In genomic region chr17:69141802-69142472, GRCh38 we compare ENCODE assay signal across 8 cellular contexts. TPM values are rescaled to one million over a fixed set of nuclear protein-coding genes. Genes with fewer than 3 reads are reported as not detected.
DNase-seq lines count a peak whose midpoint lies in the region; ATAC-seq and TF ChIP-seq lines count a peak whose summit lies in the region.

A gene with protein sequence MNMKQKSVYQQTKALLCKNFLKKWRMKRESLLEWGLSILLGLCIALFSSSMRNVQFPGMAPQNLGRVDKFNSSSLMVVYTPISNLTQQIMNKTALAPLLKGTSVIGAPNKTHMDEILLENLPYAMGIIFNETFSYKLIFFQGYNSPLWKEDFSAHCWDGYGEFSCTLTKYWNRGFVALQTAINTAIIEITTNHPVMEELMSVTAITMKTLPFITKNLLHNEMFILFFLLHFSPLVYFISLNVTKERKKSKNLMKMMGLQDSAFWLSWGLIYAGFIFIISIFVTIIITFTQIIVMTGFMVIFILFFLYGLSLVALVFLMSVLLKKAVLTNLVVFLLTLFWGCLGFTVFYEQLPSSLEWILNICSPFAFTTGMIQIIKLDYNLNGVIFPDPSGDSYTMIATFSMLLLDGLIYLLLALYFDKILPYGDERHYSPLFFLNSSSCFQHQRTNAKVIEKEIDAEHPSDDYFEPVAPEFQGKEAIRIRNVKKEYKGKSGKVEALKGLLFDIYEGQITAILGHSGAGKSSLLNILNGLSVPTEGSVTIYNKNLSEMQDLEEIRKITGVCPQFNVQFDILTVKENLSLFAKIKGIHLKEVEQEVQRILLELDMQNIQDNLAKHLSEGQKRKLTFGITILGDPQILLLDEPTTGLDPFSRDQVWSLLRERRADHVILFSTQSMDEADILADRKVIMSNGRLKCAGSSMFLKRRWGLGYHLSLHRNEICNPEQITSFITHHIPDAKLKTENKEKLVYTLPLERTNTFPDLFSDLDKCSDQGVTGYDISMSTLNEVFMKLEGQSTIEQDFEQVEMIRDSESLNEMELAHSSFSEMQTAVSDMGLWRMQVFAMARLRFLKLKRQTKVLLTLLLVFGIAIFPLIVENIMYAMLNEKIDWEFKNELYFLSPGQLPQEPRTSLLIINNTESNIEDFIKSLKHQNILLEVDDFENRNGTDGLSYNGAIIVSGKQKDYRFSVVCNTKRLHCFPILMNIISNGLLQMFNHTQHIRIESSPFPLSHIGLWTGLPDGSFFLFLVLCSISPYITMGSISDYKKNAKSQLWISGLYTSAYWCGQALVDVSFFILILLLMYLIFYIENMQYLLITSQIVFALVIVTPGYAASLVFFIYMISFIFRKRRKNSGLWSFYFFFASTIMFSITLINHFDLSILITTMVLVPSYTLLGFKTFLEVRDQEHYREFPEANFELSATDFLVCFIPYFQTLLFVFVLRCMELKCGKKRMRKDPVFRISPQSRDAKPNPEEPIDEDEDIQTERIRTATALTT (N-terminal part only) (minus strand): TSS chr17:69141895. CDS start chr17:69140703, 1,192 bp downstream.

- 39 to 51% (median 42%) methylated on average over 4 of the region's 4 CpGs for WGBS in adipose tissue, 3 donors
- 40 to 57% (median 41%) methylated on average over 4 of the region's 4 CpGs for WGBS in psoas muscle, 3 donors

- intact Hi-C loops in Right ventricle myocardium inferior (cut with DNase I) (no loop called here), psoas muscle (cut with DNase I) (no loop called here)

- ATAC-seq in Right ventricle myocardium inferior (peak; percentile 92), psoas muscle (peak in 3 of 4 donors; percentile 43 to 79 (median 58)), HG03354 (IDR thresholded peaks at IDR 0.05; ENCODE audit: poor library complexity, severe bottlenecking, unreplicated experiment) (no peak), GM19463 (IDR thresholded peaks at IDR 0.05; ENCODE audit: unreplicated experiment) (no peak)

- no peaks in the 10 kb centered on the region for H3K9me3 ChIP-seq in psoas muscle

- peaks cover 5% of the 10 kb centered on the region for H3K4me1 ChIP-seq in psoas muscle

- TF ChIP-seq CTCF in AG09309 (IDR thresholded peaks at IDR 0.05; ENCODE audit: control insufficient read depth, insufficient read depth, low read depth, low read length, missing control alignments) (no peak), psoas muscle (IDR thresholded peaks at IDR 0.05) (no peak)

- H3K4me3 ChIP-seq in AG09309 (ENCODE audit: control insufficient read depth, low read depth, low read length) (no peak within 1 kb of the TSS), psoas muscle (peak within 1 kb of the TSS; percentile 49)

- no peak within 1 kb of the TSS for H3K27ac ChIP-seq in adipose tissue (ENCODE audit: low read depth, low read length)
- peak within 1 kb of the TSS; percentile 62 for H3K27ac ChIP-seq in psoas muscle

- no peaks in the 10 kb centered on the region for H3K27me3 ChIP-seq in psoas muscle (ENCODE audit: insufficient read depth in 3 of 3, low read length in 2 of 3)

- peaks cover 0 to 20% of the 10 kb centered on the region in 2 donors for H3K36me3 ChIP-seq in psoas muscle (ENCODE audit: insufficient read depth in 1 of 2, low read depth in 1 of 2)

- DNase-seq in AG09309 (ENCODE audit: low read depth) (peak; percentile 5), Right ventricle myocardium inferior (ENCODE audit: missing footprints) (no peak), psoas muscle (no peak), NCI-H1105 (lab: John Stamatoyannopoulos, UW) (no peak), SW480 (ENCODE audit: low spot score) (no peak)

RNA-seq across cellular contexts. Expression of the gene that starts here (rescaled TPM):
- 10 to 100 TPM in 2 of 3 donors, 1 to 10 TPM in 1; 3.1 to 30.0 (median 22.4) TPM for polyA plus RNA-seq in adipose tissue
- total RNA-seq in Right ventricle myocardium inferior = 25.7 TPM
- 10 to 100 TPM in 2 of 4 donors, 1 to 10 TPM in 2; 6.8 to 21.2 (median 10.3) TPM for total RNA-seq in psoas muscle
- 1 to 10 TPM; 2.7 to 4.2 (median 3.1) TPM for polyA plus RNA-seq in psoas muscle

Comparison
In these comparisons a context has a peak if more than half of its experiments do, and no peak if none do; other contexts are left out.
1. ATAC-seq: peak in Right ventricle myocardium inferior (single experiment) and psoas muscle (3 of 4); none in HG03354 (single experiment) and GM19463 (single experiment).